In genomic region chr1:111214086-111214801, GRCh38 we compare ENCODE assay signal across 2 cellular contexts.
TF ChIP-seq lines count a peak whose summit lies in the region.

No MANE protein-coding gene starts in this region.

TF ChIP-seq in HCT116, 20 proteins besides CTCF, POLR2A, EP300 and RAD21:
- TF ChIP-seq, protein P1, sequence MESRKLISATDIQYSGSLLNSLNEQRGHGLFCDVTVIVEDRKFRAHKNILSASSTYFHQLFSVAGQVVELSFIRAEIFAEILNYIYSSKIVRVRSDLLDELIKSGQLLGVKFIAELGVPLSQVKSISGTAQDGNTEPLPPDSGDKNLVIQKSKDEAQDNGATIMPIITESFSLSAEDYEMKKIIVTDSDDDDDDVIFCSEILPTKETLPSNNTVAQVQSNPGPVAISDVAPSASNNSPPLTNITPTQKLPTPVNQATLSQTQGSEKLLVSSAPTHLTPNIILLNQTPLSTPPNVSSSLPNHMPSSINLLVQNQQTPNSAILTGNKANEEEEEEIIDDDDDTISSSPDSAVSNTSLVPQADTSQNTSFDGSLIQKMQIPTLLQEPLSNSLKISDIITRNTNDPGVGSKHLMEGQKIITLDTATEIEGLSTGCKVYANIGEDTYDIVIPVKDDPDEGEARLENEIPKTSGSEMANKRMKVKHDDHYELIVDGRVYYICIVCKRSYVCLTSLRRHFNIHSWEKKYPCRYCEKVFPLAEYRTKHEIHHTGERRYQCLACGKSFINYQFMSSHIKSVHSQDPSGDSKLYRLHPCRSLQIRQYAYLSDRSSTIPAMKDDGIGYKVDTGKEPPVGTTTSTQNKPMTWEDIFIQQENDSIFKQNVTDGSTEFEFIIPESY (IDR thresholded peaks at IDR 0.05; ENCODE audit: extremely low read depth, insufficient replicate concordance, low read length), result no peak
- TF ChIP-seq SIN3A (IDR thresholded peaks at IDR 0.05; ENCODE audit: low read depth) (no peak), ZNF274 (IDR thresholded peaks at IDR 0.05; ENCODE audit: low read depth, low read length) (no peak)
TF ChIP-seq in HCT116: peak in this region for 0.

TF ChIP-seq in HEK293T, 16 proteins besides CTCF, POLR2A, EP300 and RAD21 (continued from another document):
- TF ChIP-seq PKNOX1 (IDR thresholded peaks at IDR 0.05) (no peak), BHLHE40 (IDR thresholded peaks at IDR 0.05; ENCODE audit: borderline replicate concordance) (no peak)
